In the genomic region with DNA sequence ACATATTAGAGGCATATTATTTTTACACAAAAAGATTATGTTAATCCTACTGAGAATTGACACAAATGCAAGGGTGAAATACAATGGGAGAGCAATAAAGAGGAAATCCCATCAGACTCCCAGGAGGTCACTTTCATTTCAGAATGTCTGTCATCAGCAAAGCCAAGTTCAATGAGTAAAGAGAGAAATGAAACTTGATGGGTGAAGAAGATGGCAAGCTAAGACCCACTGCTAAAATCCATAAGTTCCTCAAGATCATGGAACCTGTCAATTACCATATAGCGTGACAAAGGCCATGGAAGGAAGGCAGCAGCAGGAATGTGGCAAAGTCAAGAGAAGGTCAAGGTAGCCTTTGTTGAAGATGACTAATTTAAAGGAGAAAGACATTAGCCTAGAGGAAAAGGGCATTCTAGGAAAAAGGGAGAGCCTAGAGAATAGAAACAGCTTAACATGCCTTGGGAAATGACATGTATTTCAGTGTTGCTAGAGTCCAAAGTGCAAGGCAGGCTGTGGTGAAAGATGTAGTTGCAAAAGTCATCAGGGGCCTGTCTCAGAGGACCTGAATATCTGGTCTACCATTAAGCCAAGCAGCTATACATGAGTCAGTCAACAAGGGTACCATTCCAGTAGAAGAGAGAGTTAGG, we compare ENCODE assay signal across 21 cellular contexts. TPM values are rescaled to one million over a fixed set of nuclear protein-coding genes. Genes with fewer than 3 reads are reported as not detected.
DNase-seq lines count a peak whose midpoint lies in the region; ATAC-seq, FAIRE-seq and TF ChIP-seq lines count a peak whose summit lies in the region.
"Had no signal": no experiment of that assay in that cellular context is flagged by ENCODE, and none has a peak within 500 bp of the region (broad histone marks: within the 10 kb centered on the region; RNA-seq: fewer than 3 reads in every experiment).

No MANE protein-coding gene starts in this region.

- no peaks in the 10 kb centered on the region for H3K9me1 ChIP-seq in keratinocyte (ENCODE audit: control insufficient read depth, extremely low read depth, insufficient read depth, low read length)

- no peak overlapping the region for H3K4me2 ChIP-seq in keratinocyte (ENCODE audit: control insufficient read depth, extremely low read depth, insufficient read depth, low read depth, low read length)

- no peaks in the 10 kb centered on the region for H4K20me1 ChIP-seq in keratinocyte (ENCODE audit: control insufficient read depth, extremely low read depth, insufficient read depth, low read length)

- TF ChIP-seq POLR2A in transverse colon (IDR thresholded peaks at IDR 0.05) = no peak

- DNase-seq in heart right ventricle = no peak
- no peak for DNase-seq in cardiac septum (ENCODE audit: low spot score)
- peak; percentile 72 to 81 for DNase-seq in NOMO-1 (lab: John Stamatoyannopoulos, UW; ENCODE audit: unreplicated experiment in 2 of 2)
- no peak for DNase-seq in keratinocyte (ENCODE audit: low read depth, low spot score)
- no peak for DNase-seq in upper lobe of right lung
- no peak for DNase-seq in SW480 (ENCODE audit: low spot score)
- DNase-seq in KBM-7 = no peak
- DNase-seq in transverse colon = no peak
- DNase-seq: activated CD4-positive, alpha-beta T cell treated with anti-CD3 and anti-CD28 coated beads, Interleukin-2, amount 10 ng/mL, durations not matched to agents 24 days and 14 days; activated naive CD8-positive, alpha-beta T cell treated with anti-CD3 and anti-CD28 coated beads, Interleukin-2, amount 50 U/mL, for 24 hours; BE2C; Kasumi-1; NCI-H526 treated with DMSO at 0.1 percent for 48 hours; nucleus accumbens; right cardiac atrium; SHP77 treated with DMSO at 0.1 percent for 48 hours; stimulated activated CD4-positive, alpha-beta T cell treated with anti-CD3 and anti-CD28 coated beads, Interleukin-15, amount 100 ng/mL, for 24 hours; substantia nigra; uterus had no signal

- TF ChIP-seq CTCF in heart right ventricle (IDR thresholded peaks at IDR 0.05) (no peak), keratinocyte (optimal IDR thresholded peaks at IDR 0.05 in 1 of 3, IDR thresholded peaks at IDR 0.05 in 1 of 3, conservative IDR thresholded peaks at IDR 0.05 in 1 of 3; ENCODE audit: extremely low read depth in 1 of 3, insufficient read depth in 2 of 3, low read length in 3 of 3) (no peak), upper lobe of right lung (IDR thresholded peaks at IDR 0.05) (no peak), transverse colon (IDR thresholded peaks at IDR 0.05) (no peak)

- in situ Hi-C loops in KBM-7 (cut with MboI; ENCODE audit: low pct_unique_long_range_greater_than_20kb, low sequenced_read_pairs) (no loop called here), transverse colon (cut with MboI; ENCODE audit: low pct_ligation_motif_present in 1 of 4, low pct_unique_long_range_greater_than_20kb in 1 of 4, low sequenced_read_pairs in 3 of 4) (no loop called here)

- peak; percentile 41 for FAIRE-seq in keratinocyte (lab: Jason Lieb, UNC)
- FAIRE-seq: D721Med had no signal

- H3K4me3 ChIP-seq in heart right ventricle (no peak overlapping the region), keratinocyte (ENCODE audit: control insufficient read depth in 2 of 3, extremely low read depth in 1 of 3, insufficient read depth in 2 of 3, low read depth in 1 of 3, low read length in 3 of 3) (no peak overlapping the region), upper lobe of right lung (no peak overlapping the region), transverse colon (no peak overlapping the region)
- H3K4me3 ChIP-seq: coronary artery, uterus had no signal

- H2AFZ ChIP-seq in keratinocyte (ENCODE audit: control insufficient read depth, low read length) = no peak overlapping the region

- H3K36me3 ChIP-seq in heart right ventricle (no peaks in the 10 kb centered on the region), keratinocyte (ENCODE audit: control insufficient read depth in 2 of 2, extremely low read depth in 1 of 2, insufficient read depth in 2 of 2, low read length in 2 of 2) (no peaks in the 10 kb centered on the region), upper lobe of right lung (no peaks in the 10 kb centered on the region), transverse colon (no peaks in the 10 kb centered on the region)
- H3K36me3 ChIP-seq: BE2C, uterus had no signal

- H3K9me3 ChIP-seq in heart right ventricle (no peaks in the 10 kb centered on the region), keratinocyte (ENCODE audit: control insufficient read depth, low read depth, low read length) (no peaks in the 10 kb centered on the region), upper lobe of right lung (no peaks in the 10 kb centered on the region), transverse colon (no peaks in the 10 kb centered on the region)
- H3K9me3 ChIP-seq: BE2C, uterus had no signal

- H3K27ac ChIP-seq in heart right ventricle = peak overlapping the region in 7 of 10 donors; percentile 11 to 50 (median 35)
- H3K27ac ChIP-seq in keratinocyte (ENCODE audit: control insufficient read depth, insufficient read depth, low read length) = no peak overlapping the region
- H3K27ac ChIP-seq in upper lobe of right lung = no peak overlapping the region
- H3K27ac ChIP-seq in transverse colon = no peak overlapping the region
- H3K27ac ChIP-seq: coronary artery, uterus had no signal

- WGBS in heart right ventricle, 2 donors = 77 to 100% methylated on average over 1 of the region's 1 CpG
- WGBS in transverse colon (ENCODE audit: low coverage in 1 of 2), 2 donors = 40 to 89% methylated on average over 1 of the region's 1 CpG

- intact Hi-C loops in heart right ventricle (cut with DNase I) = loop anchor here in 2 of 10 donors (5.0 to 10.0 kb wide), 2 partner anchors 43 to 90 kb away; a partner anchor contains a TSS
- intact Hi-C loops in cardiac septum (cut with DNase I) = loop anchor here (10.0 kb wide), 1 partner anchor 60 kb away; no protein-coding TSS in a partner anchor
- intact Hi-C loops in upper lobe of right lung (cut with DNase I) = no loop called here
- intact Hi-C loops in transverse colon (cut with DNase I; ENCODE audit: low total_unique reads) = no loop called here

- TF ChIP-seq EP300 in transverse colon (IDR thresholded peaks at IDR 0.05; ENCODE audit: low read depth) = no peak

- H3K4me1 ChIP-seq in heart right ventricle (peaks cover 0 to 53% (median 41%) of the 10 kb centered on the region in 9 donors), keratinocyte (ENCODE audit: control insufficient read depth, extremely low read depth, insufficient read depth, low read length) (no peaks in the 10 kb centered on the region), upper lobe of right lung (peaks cover 15% of the 10 kb centered on the region), transverse colon (peaks cover 3 to 9% (median 3%) of the 10 kb centered on the region in 4 donors)
- H3K4me1 ChIP-seq: BE2C, uterus had no signal

- peak in 1 of 8 donors; percentile 13 for ATAC-seq in heart right ventricle
- ATAC-seq in upper lobe of right lung = peak; percentile 48
- ATAC-seq: activated naive CD8-positive, alpha-beta T cell treated with anti-CD3 and anti-CD28 coated beads, Interleukin-2, amount 50 U/mL, for 24 hours had no signal

- no peak overlapping the region for H3K9ac ChIP-seq in keratinocyte (ENCODE audit: control insufficient read depth, extremely low read depth, insufficient read depth, low read length)

- dilution Hi-C loops in keratinocyte (cut with MboI; ENCODE audit: extremely low pct_ligation_motif_present, low sequenced_read_pairs) = no loop called here

- H3K27me3 ChIP-seq in heart right ventricle = no peaks in the 10 kb centered on the region
- no peaks in the 10 kb centered on the region for H3K27me3 ChIP-seq in keratinocyte (ENCODE audit: control insufficient read depth, extremely low read depth, insufficient read depth, low read length)
- H3K27me3 ChIP-seq in upper lobe of right lung = no peaks in the 10 kb centered on the region
- no peaks in the 10 kb centered on the region for H3K27me3 ChIP-seq in transverse colon
- H3K27me3 ChIP-seq: BE2C, uterus had no signal

- H3K79me2 ChIP-seq in keratinocyte (ENCODE audit: control insufficient read depth, insufficient read depth, low read length) = no peaks in the 10 kb centered on the region

RNA-seq across cellular contexts. Expression of a gene that starts 43.1 kb away (rescaled TPM):
- total RNA-seq in heart right ventricle (10 to 100 TPM; 26.7 to 37.1 (median 33.2) TPM), cardiac septum (29.5 TPM), upper lobe of right lung (30.7 TPM), transverse colon (10 to 100 TPM; 17.5 to 43.4 (median 23.3) TPM)
- polyA plus RNA-seq in heart right ventricle (1 to 10 TPM; 7.9 to 9.1 TPM), keratinocyte (11.8 to 15.2 TPM (median 13.5 TPM) in 3 replicates)
- 4.3 TPM for polyA plus RNA-seq in keratinocyte (2011; ENCODE audit: low read depth)
- polyA plus RNA-seq in keratinocyte (2011; cell fraction: cytosol; rRNA removed) = 11.3 and 11.4 TPM in 2 replicates
- 24.7 and 30.1 TPM in 2 replicates for polyA plus RNA-seq in keratinocyte (2011; cell fraction: nucleus; rRNA removed)
- polyA plus RNA-seq in keratinocyte (2012; ENCODE audit: low replicate concordance) = 6.5 and 14.6 TPM in 2 replicates
- 24.5 to 45.5 TPM (median 32.6 TPM) in 3 replicates for polyA minus RNA-seq in keratinocyte
- polyA minus RNA-seq in keratinocyte (2011; cell fraction: cytosol; rRNA and poly(A)+ RNA removed) = 13.6 TPM
- polyA minus RNA-seq in keratinocyte (2011; cell fraction: nucleus; rRNA and poly(A)+ RNA removed) = 22.5 and 36.6 TPM in 2 replicates

Comparison
In these comparisons a context has a peak if more than half of its experiments do, and no peak if none do; other contexts are left out.
1. DNase-seq: peak in NOMO-1 (2 of 2); none in heart right ventricle (0 of 2), cardiac septum (single experiment), keratinocyte (single experiment), upper lobe of right lung (single experiment), SW480 (single experiment), KBM-7 (single experiment) and transverse colon (single experiment).
2. H3K27ac ChIP-seq: peak in heart right ventricle (7 of 10); none in keratinocyte (single experiment), upper lobe of right lung (single experiment) and transverse colon (0 of 4).